In genomic region chr3:112338021-112338726, GRCh38 we compare ENCODE assay signal across 21 cellular contexts. TPM values are rescaled to one million over a fixed set of nuclear protein-coding genes. Genes with fewer than 3 reads are reported as not detected.
DNase-seq lines count a peak whose midpoint lies in the region; ATAC-seq, FAIRE-seq and TF ChIP-seq lines count a peak whose summit lies in the region.
"Had no signal": no experiment of that assay in that cellular context is flagged by ENCODE, and none has a peak within 500 bp of the region (broad histone marks: within the 10 kb centered on the region; RNA-seq: fewer than 3 reads in every experiment).

No MANE protein-coding gene starts in this region.

- no peaks in the 10 kb centered on the region for H3K36me3 ChIP-seq in endothelial cell of umbilical vein (ENCODE audit: control insufficient read depth in 2 of 2, extremely low read depth in 1 of 2, insufficient read depth in 2 of 2, low read length in 2 of 2)
- H3K36me3 ChIP-seq in left lung, result no peaks in the 10 kb centered on the region
- H3K36me3 ChIP-seq: cardiac muscle cell had no signal

- no peak for TF ChIP-seq POLR2A in endothelial cell of umbilical vein (IDR thresholded peaks at IDR 0.05; ENCODE audit: low read depth, low read length)

- peak overlapping the region; percentile 13 for H3K4me3 Mint-ChIP-seq in T-helper 2 cell treated with Interferon-gamma antibody and Interleukin-4, amounts not matched to agents 5 μg/mL and 100 μg/mL, for 36 hours
- no peak overlapping the region for H3K4me3 Mint-ChIP-seq in natural killer cell treated with Interleukin-12 subunit alpha and Interleukin-12 subunit beta and Interleukin-15 and Interleukin-18, amount 100 ng/mL, for 72 hours

- no peaks in the 10 kb centered on the region for H3K9me1 ChIP-seq in endothelial cell of umbilical vein (replicated peaks; ENCODE audit: control insufficient read depth, extremely low read depth, insufficient read depth, low read length)

- intact Hi-C loops in endothelial cell of umbilical vein (cut with micrococcal nuclease) (no loop called here), left lung (cut with DNase I) (no loop called here)

- no peak overlapping the region for H3K9ac ChIP-seq in endothelial cell of umbilical vein (replicated peaks; ENCODE audit: extremely low read depth, insufficient read depth, low read length)

- DNase-seq in T-helper 2 cell treated with Interferon-gamma antibody and Interleukin-4, amounts not matched to agents 5 μg/mL and 100 μg/mL, for 36 hours (ENCODE audit: low spot score), result no peak
- DNase-seq in T-helper 2 cell (no peak), HT1080 (ENCODE audit: low read depth) (peak; percentile 29), endothelial cell of umbilical vein (ENCODE audit: low read depth, low spot score) (no peak), omental fat pad (ENCODE audit: low spot score) (no peak), NCI-H2029 (lab: John Stamatoyannopoulos, UW) (no peak), left lung (no peak)
- no peak for DNase-seq in natural killer cell treated with Interleukin-12 subunit alpha and Interleukin-12 subunit beta and Interleukin-15 and Interleukin-18, amount 100 ng/mL, for 72 hours (ENCODE audit: low spot score)
- DNase-seq: activated naive CD4-positive, alpha-beta T cell treated with anti-CD3 and anti-CD28 coated beads, Interleukin-2, amount 50 U/mL, for 16 hours; DMS79 treated with DMSO at 0.1 percent for 48 hours; dorsolateral prefrontal cortex; hippocampal formation; IMR-90; NCI-H187 treated with DMSO at 0.1 percent for 48 hours; NCI-H526 treated with DMSO at 0.1 percent for 48 hours; small intestine had no signal

- no peak overlapping the region for H3K4me2 ChIP-seq in endothelial cell of umbilical vein (ENCODE audit: insufficient read depth, low read length)
- H3K4me2 ChIP-seq: A549 had no signal

- no peaks in the 10 kb centered on the region for H3K27me3 Mint-ChIP-seq in T-helper 2 cell treated with Interferon-gamma antibody and Interleukin-4, amounts not matched to agents 5 μg/mL and 100 μg/mL, for 36 hours (ENCODE audit: low read depth)
- H3K27me3 Mint-ChIP-seq in natural killer cell treated with Interleukin-12 subunit alpha and Interleukin-12 subunit beta and Interleukin-15 and Interleukin-18, amount 100 ng/mL, for 72 hours, result peaks cover 15 to 27% of the 10 kb centered on the region in 2 donors

- peak overlapping the region; percentile 8 for H3K27ac Mint-ChIP-seq in T-helper 2 cell treated with Interferon-gamma antibody and Interleukin-4, amounts not matched to agents 5 μg/mL and 100 μg/mL, for 36 hours
- no peak overlapping the region for H3K27ac Mint-ChIP-seq in natural killer cell treated with Interleukin-12 subunit alpha and Interleukin-12 subunit beta and Interleukin-15 and Interleukin-18, amount 100 ng/mL, for 72 hours

- CTCF ChIA-PET in endothelial cell of umbilical vein (lab: Charles Lee), result interaction anchor here (1.1 to 2.6 kb wide), 5 partner anchors 11 to 227 kb away, joined by 3 to 9 read pairs (median 7); no protein-coding TSS in a partner anchor

- POLR2A ChIA-PET in endothelial cell of umbilical vein (lab: Charles Lee), result interaction anchor here (1.5 kb wide), 1 partner anchor 13 kb away, joined by 4 read pairs; no protein-coding TSS in a partner anchor

- FAIRE-seq in endothelial cell of umbilical vein (lab: Jason Lieb, UNC), result no peak
- FAIRE-seq: A549, small intestine had no signal

- dilution Hi-C loops in endothelial cell of umbilical vein (cut with MboI; ENCODE audit: extremely low pct_ligation_motif_present, low sequenced_read_pairs), result no loop called here

- no peaks in the 10 kb centered on the region for H3K9me3 ChIP-seq in endothelial cell of umbilical vein (replicated peaks; ENCODE audit: control insufficient read depth, insufficient read depth, low read length)
- no peaks in the 10 kb centered on the region for H3K9me3 ChIP-seq in left lung

- no peaks in the 10 kb centered on the region for H4K20me1 ChIP-seq in endothelial cell of umbilical vein (replicated peaks; ENCODE audit: control insufficient read depth, extremely low read depth, insufficient read depth, low read length)

- H3K4me1 ChIP-seq in endothelial cell of umbilical vein (ENCODE audit: control insufficient read depth, extremely low read depth, insufficient read depth, low read length), result peaks cover 4% of the 10 kb centered on the region
- H3K4me1 ChIP-seq in left lung, result peaks cover 3 to 9% of the 10 kb centered on the region in 2 donors
- H3K4me1 ChIP-seq: A549 had no signal

- H3K36me3 Mint-ChIP-seq in T-helper 2 cell treated with Interferon-gamma antibody and Interleukin-4, amounts not matched to agents 5 μg/mL and 100 μg/mL, for 36 hours (ENCODE audit: low read depth), result peaks cover 18% of the 10 kb centered on the region
- no peaks in the 10 kb centered on the region for H3K36me3 Mint-ChIP-seq in natural killer cell treated with Interleukin-12 subunit alpha and Interleukin-12 subunit beta and Interleukin-15 and Interleukin-18, amount 100 ng/mL, for 72 hours

- peaks cover 0 to 6% of the 10 kb centered on the region in 2 experiments for H3K27me3 ChIP-seq in endothelial cell of umbilical vein (ENCODE audit: control insufficient read depth in 2 of 2, insufficient read depth in 2 of 2, low read length in 2 of 2)
- peaks cover 4 to 13% of the 10 kb centered on the region in 2 donors for H3K27me3 ChIP-seq in left lung
- H3K27me3 ChIP-seq: cardiac muscle cell, dorsolateral prefrontal cortex had no signal

- BruUV-seq in endothelial cell of umbilical vein (replicated peaks; lab: Mats Ljungman, UMichigan), result no TSS peak

- H2AFZ ChIP-seq in endothelial cell of umbilical vein (ENCODE audit: low read depth, low read length), result no peak overlapping the region

- H3K4me3 ChIP-seq in endothelial cell of umbilical vein (replicated peaks in 1 of 3; ENCODE audit: insufficient read depth in 1 of 3, low read depth in 1 of 3, low read length in 3 of 3), result no peak overlapping the region
- no peak overlapping the region for H3K4me3 ChIP-seq in left lung
- H3K4me3 ChIP-seq: A549, cardiac muscle cell, SK-N-MC had no signal

- H3K79me2 ChIP-seq in endothelial cell of umbilical vein (ENCODE audit: control insufficient read depth, insufficient read depth, low read length), result no peaks in the 10 kb centered on the region

- peaks cover 3% of the 10 kb centered on the region for H3K9me3 Mint-ChIP-seq in T-helper 2 cell treated with Interferon-gamma antibody and Interleukin-4, amounts not matched to agents 5 μg/mL and 100 μg/mL, for 36 hours
- no peaks in the 10 kb centered on the region for H3K9me3 Mint-ChIP-seq in natural killer cell treated with Interleukin-12 subunit alpha and Interleukin-12 subunit beta and Interleukin-15 and Interleukin-18, amount 100 ng/mL, for 72 hours

- no peak overlapping the region for H3K27ac ChIP-seq in endothelial cell of umbilical vein (ENCODE audit: insufficient read depth, low read depth, low read length)
- no peak overlapping the region for H3K27ac ChIP-seq in left lung
- H3K27ac ChIP-seq: A549, cardiac muscle cell, SK-N-MC had no signal

- TF ChIP-seq CTCF in endothelial cell of umbilical vein (IDR thresholded peaks at IDR 0.05; ENCODE audit: extremely low read depth in 1 of 2, insufficient read depth in 1 of 2, low read depth in 1 of 2, low read length in 2 of 2) (no peak), omental fat pad (IDR thresholded peaks at IDR 0.05) (no peak), left lung (IDR thresholded peaks at IDR 0.05) (no peak)

- H3K4me1 Mint-ChIP-seq in T-helper 2 cell treated with Interferon-gamma antibody and Interleukin-4, amounts not matched to agents 5 μg/mL and 100 μg/mL, for 36 hours (ENCODE audit: low read depth), result peaks cover 65% of the 10 kb centered on the region
- H3K4me1 Mint-ChIP-seq in natural killer cell treated with Interleukin-12 subunit alpha and Interleukin-12 subunit beta and Interleukin-15 and Interleukin-18, amount 100 ng/mL, for 72 hours (ENCODE audit: low read depth in 2 of 2), result peaks cover 0 to 5% of the 10 kb centered on the region in 2 donors

- ATAC-seq in omental fat pad (ENCODE audit: low FRiP score), result peak; percentile 36
- ATAC-seq in left lung, result no peak
- ATAC-seq in natural killer cell treated with Interleukin-12 subunit alpha and Interleukin-12 subunit beta and Interleukin-15 and Interleukin-18, amount 100 ng/mL, for 72 hours, result no peak
- ATAC-seq: A549 had no signal

RNA-seq across cellular contexts. Expression of gene CD200, which starts 5.2 kb away (rescaled TPM):
- total RNA-seq in HT1080 (2014; rRNA removed; shearing (Covaris generic)), result not detected in 2 replicates
- 0.21 and 0.30 TPM in 2 replicates for polyA plus RNA-seq in HT1080 (2015; cell fraction: cytosol; rRNA removed)
- polyA plus RNA-seq in HT1080 (2015; cell fraction: nucleus; rRNA removed), result 0.10 and 0.16 TPM in 2 replicates
- total RNA-seq in endothelial cell of umbilical vein (7.2 and 8.2 TPM in 2 replicates), omental fat pad (10 to 100 TPM in 3 of 4 donors, 1 to 10 TPM in 1; 4.6 to 59.1 (median 31.4) TPM), left lung (1 to 10 TPM; 6.6 to 7.9 TPM)
- 6.9 and 8.1 TPM in 2 replicates for polyA plus RNA-seq in endothelial cell of umbilical vein
- 6.7 and 7.6 TPM in 2 replicates for polyA plus RNA-seq in endothelial cell of umbilical vein (2011; cell fraction: cytosol; rRNA removed)
- 9.5 and 9.8 TPM in 2 replicates for polyA plus RNA-seq in endothelial cell of umbilical vein (2011; cell fraction: nucleus; rRNA removed)
- polyA plus RNA-seq in endothelial cell of umbilical vein (2012), result 4.0 and 6.1 TPM in 2 replicates
- polyA minus RNA-seq in endothelial cell of umbilical vein, result 8.7 and 10.5 TPM in 2 replicates
- not detected for polyA minus RNA-seq in endothelial cell of umbilical vein (2011; cell fraction: cytosol; rRNA and poly(A)+ RNA removed)
- 6.1 and 7.2 TPM in 2 replicates for polyA minus RNA-seq in endothelial cell of umbilical vein (2011; cell fraction: nucleus; rRNA and poly(A)+ RNA removed)
- total RNA-seq in natural killer cell treated with Interleukin-12 subunit alpha and Interleukin-12 subunit beta and Interleukin-15 and Interleukin-18, amount 100 ng/mL, for 72 hours, result under 1 TPM; 0.17 to 0.36 TPM
- polyA plus RNA-seq: A549 had no signal

RNA-seq across cellular contexts. Expression of gene SLC9C1, which starts 44.2 kb away (rescaled TPM):
- total RNA-seq in HT1080 (2014; rRNA removed; shearing (Covaris generic)), result not detected in 2 replicates
- polyA plus RNA-seq in HT1080 (2015; cell fraction: cytosol; rRNA removed), result not detected in 2 replicates
- not detected in 2 replicates for polyA plus RNA-seq in HT1080 (2015; cell fraction: nucleus; rRNA removed)
- total RNA-seq in endothelial cell of umbilical vein (0.09 TPM in 1 of 2 replicates, not detected in the other), omental fat pad (1 to 10 TPM in 2 of 4 donors, under 1 TPM in 2; 0.19 to 1.9 (median 1.1) TPM), left lung (under 1 TPM in 1 of 2 donors, not detected in 1; 0.20 TPM)
- not detected in 2 replicates for polyA plus RNA-seq in endothelial cell of umbilical vein
- polyA plus RNA-seq in endothelial cell of umbilical vein (2011; cell fraction: cytosol; rRNA removed), result 0.01 TPM in 1 of 2 replicates, not detected in the other
- 0.08 and 0.36 TPM in 2 replicates for polyA plus RNA-seq in endothelial cell of umbilical vein (2011; cell fraction: nucleus; rRNA removed)
- not detected in 2 replicates for polyA plus RNA-seq in endothelial cell of umbilical vein (2012)
- 0.32 and 0.63 TPM in 2 replicates for polyA minus RNA-seq in endothelial cell of umbilical vein
- polyA minus RNA-seq in endothelial cell of umbilical vein (2011; cell fraction: cytosol; rRNA and poly(A)+ RNA removed), result not detected
- 0.29 and 0.48 TPM in 2 replicates for polyA minus RNA-seq in endothelial cell of umbilical vein (2011; cell fraction: nucleus; rRNA and poly(A)+ RNA removed)
- not detected for total RNA-seq in natural killer cell treated with Interleukin-12 subunit alpha and Interleukin-12 subunit beta and Interleukin-15 and Interleukin-18, amount 100 ng/mL, for 72 hours
- total RNA-seq: activated CD8-positive, alpha-beta memory T cell treated with anti-CD3 and anti-CD28 coated beads for 36 hours; IMR-90 had no signal
- polyA plus RNA-seq: A549, fibroblast of lung, IMR-90 had no signal
